Comparison of ENCODE assay signal across 11 cellular contexts in the genomic region with DNA sequence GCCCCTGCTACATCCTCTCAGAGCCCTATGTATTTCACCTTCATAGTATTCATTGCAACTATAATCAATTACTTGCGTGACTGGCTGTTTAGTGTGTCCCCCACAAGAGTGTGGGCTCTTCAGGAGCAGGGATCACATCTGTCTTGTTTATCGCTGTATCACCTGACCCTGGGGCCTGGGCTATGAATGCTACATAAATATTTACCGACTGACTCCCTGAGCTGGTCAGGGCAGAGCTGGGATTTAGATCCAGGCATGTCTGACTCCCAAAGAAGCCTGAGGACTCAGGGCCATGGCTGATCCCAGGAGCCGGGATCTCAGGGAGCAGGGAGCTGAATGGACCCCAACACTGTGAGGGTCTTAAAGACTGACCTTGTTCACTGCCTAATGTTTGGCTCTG. TPM values are rescaled to one million over a fixed set of nuclear protein-coding genes. Genes with fewer than 3 reads are reported as not detected.
DNase-seq lines count a peak whose midpoint lies in the region; ATAC-seq and TF ChIP-seq lines count a peak whose summit lies in the region.
"Had no signal": no experiment of that assay in that cellular context is flagged by ENCODE, and none has a peak within 500 bp of the region (broad histone marks: within the 10 kb centered on the region; RNA-seq: fewer than 3 reads in every experiment).

No MANE protein-coding gene starts in this region.

- H3K27me3 Mint-ChIP-seq in effector memory CD8-positive, alpha-beta T cell = no peaks in the 10 kb centered on the region
- H3K27me3 Mint-ChIP-seq in osteocyte (ENCODE audit: unreplicated experiment) = no peaks in the 10 kb centered on the region
- H3K27me3 Mint-ChIP-seq: stimulated activated naive CD8-positive, alpha-beta T cell treated with anti-CD3 and anti-CD28 coated beads, Interleukin-15, Interleukin-2, amounts not matched to agents 100 ng/mL and 50 ng/mL, for 24 hours had no signal

- no peak overlapping the region for H3K4me3 Mint-ChIP-seq in effector memory CD8-positive, alpha-beta T cell
- no peak overlapping the region for H3K4me3 Mint-ChIP-seq in osteocyte (ENCODE audit: unreplicated experiment)
- H3K4me3 Mint-ChIP-seq: stimulated activated naive CD8-positive, alpha-beta T cell treated with anti-CD3 and anti-CD28 coated beads, Interleukin-15, Interleukin-2, amounts not matched to agents 100 ng/mL and 50 ng/mL, for 24 hours had no signal

- 73 to 77% methylated on average over 4 of the region's 4 CpGs for WGBS in heart right ventricle, 2 donors

- peaks cover 0 to 66% (median 50%) of the 10 kb centered on the region in 9 donors for H3K36me3 ChIP-seq in heart right ventricle
- H3K36me3 ChIP-seq in uterus = no peaks in the 10 kb centered on the region

- ATAC-seq in heart right ventricle (no peak), Right ventricle myocardium inferior (no peak), HG02870 (IDR thresholded peaks at IDR 0.05; ENCODE audit: unreplicated experiment) (no peak), HG03354 (IDR thresholded peaks at IDR 0.05; ENCODE audit: poor library complexity, severe bottlenecking, unreplicated experiment) (no peak), GM18870 (IDR thresholded peaks at IDR 0.05; ENCODE audit: unreplicated experiment) (no peak)
- ATAC-seq in effector memory CD8-positive, alpha-beta T cell (replicated peaks) = no peak

- H3K9me3 ChIP-seq in heart right ventricle (no peaks in the 10 kb centered on the region), uterus (no peaks in the 10 kb centered on the region)

- intact Hi-C loops in heart right ventricle (cut with DNase I) (loop anchor here in 1 of 10 donors (5.0 kb wide), 1 partner anchor 108 kb away; no protein-coding TSS in a partner anchor), Right ventricle myocardium inferior (cut with DNase I) (no loop called here), uterus (cut with DNase I; ENCODE audit: low total_unique reads) (no loop called here)

- peak overlapping the region; percentile 9 to 74 for H3K27ac Mint-ChIP-seq in effector memory CD8-positive, alpha-beta T cell
- H3K27ac Mint-ChIP-seq in osteocyte (ENCODE audit: unreplicated experiment) = peak overlapping the region; percentile 91
- H3K27ac Mint-ChIP-seq: stimulated activated naive CD8-positive, alpha-beta T cell treated with anti-CD3 and anti-CD28 coated beads, Interleukin-15, Interleukin-2, amounts not matched to agents 100 ng/mL and 50 ng/mL, for 24 hours had no signal

- H3K27me3 ChIP-seq in heart right ventricle (no peaks in the 10 kb centered on the region), uterus (no peaks in the 10 kb centered on the region)

- H3K4me1 Mint-ChIP-seq in effector memory CD8-positive, alpha-beta T cell (ENCODE audit: low read depth in 2 of 2) = peaks cover 15 to 17% of the 10 kb centered on the region in 2 donors
- H3K4me1 Mint-ChIP-seq in osteocyte (ENCODE audit: unreplicated experiment) = peaks cover 48% of the 10 kb centered on the region

- H3K36me3 Mint-ChIP-seq in effector memory CD8-positive, alpha-beta T cell (ENCODE audit: insufficient read depth) = no peaks in the 10 kb centered on the region
- H3K36me3 Mint-ChIP-seq in osteocyte (ENCODE audit: unreplicated experiment) = peaks cover 23% of the 10 kb centered on the region

- TF ChIP-seq POLR2A in uterus (IDR thresholded peaks at IDR 0.05) = no peak

- DNase-seq in heart right ventricle (no peak), Right ventricle myocardium inferior (ENCODE audit: missing footprints) (no peak), osteocyte (ENCODE audit: extremely low spot score, unreplicated experiment) (no peak), uterus (no peak)
- DNase-seq in effector memory CD8-positive, alpha-beta T cell = no peak
- DNase-seq: C1 segment of cervical spinal cord, NCI-H2029 had no signal

- TF ChIP-seq CTCF in heart right ventricle (IDR thresholded peaks at IDR 0.05) (no peak), osteocyte (IDR thresholded peaks at IDR 0.05) (no peak), uterus (IDR thresholded peaks at IDR 0.05) (no peak)

- H3K4me1 ChIP-seq in heart right ventricle = peaks cover 33 to 57% (median 46%) of the 10 kb centered on the region in 9 donors
- H3K4me1 ChIP-seq in uterus = peaks cover 14 to 26% of the 10 kb centered on the region in 2 donors

- H3K27ac ChIP-seq in heart right ventricle (peak overlapping the region; percentile 74 to 96 (median 86)), uterus (peak overlapping the region; percentile 88 to 93)

- no peaks in the 10 kb centered on the region for H3K9me3 Mint-ChIP-seq in effector memory CD8-positive, alpha-beta T cell
- H3K9me3 Mint-ChIP-seq in osteocyte (ENCODE audit: unreplicated experiment) = no peaks in the 10 kb centered on the region
- H3K9me3 Mint-ChIP-seq: stimulated activated naive CD8-positive, alpha-beta T cell treated with anti-CD3 and anti-CD28 coated beads, Interleukin-15, Interleukin-2, amounts not matched to agents 100 ng/mL and 50 ng/mL, for 24 hours had no signal

- H3K4me3 ChIP-seq in heart right ventricle (no peak overlapping the region), uterus (no peak overlapping the region)

RNA-seq across cellular contexts. Expression of a gene that starts 49.7 kb away (rescaled TPM):
- total RNA-seq in heart right ventricle (10 to 100 TPM; 32.2 to 53.1 (median 42.9) TPM), Right ventricle myocardium inferior (51.2 TPM), osteocyte (118 and 124 TPM in 2 replicates), uterus (100 to 1,000 TPM in 1 of 4 donors, 10 to 100 TPM in 3; 11.2 to 179 (median 50.7) TPM)
- polyA plus RNA-seq in heart right ventricle = 10 to 100 TPM; 17.0 to 33.7 TPM
